ENCODE assay signal across 8 cellular contexts in the genomic region with DNA sequence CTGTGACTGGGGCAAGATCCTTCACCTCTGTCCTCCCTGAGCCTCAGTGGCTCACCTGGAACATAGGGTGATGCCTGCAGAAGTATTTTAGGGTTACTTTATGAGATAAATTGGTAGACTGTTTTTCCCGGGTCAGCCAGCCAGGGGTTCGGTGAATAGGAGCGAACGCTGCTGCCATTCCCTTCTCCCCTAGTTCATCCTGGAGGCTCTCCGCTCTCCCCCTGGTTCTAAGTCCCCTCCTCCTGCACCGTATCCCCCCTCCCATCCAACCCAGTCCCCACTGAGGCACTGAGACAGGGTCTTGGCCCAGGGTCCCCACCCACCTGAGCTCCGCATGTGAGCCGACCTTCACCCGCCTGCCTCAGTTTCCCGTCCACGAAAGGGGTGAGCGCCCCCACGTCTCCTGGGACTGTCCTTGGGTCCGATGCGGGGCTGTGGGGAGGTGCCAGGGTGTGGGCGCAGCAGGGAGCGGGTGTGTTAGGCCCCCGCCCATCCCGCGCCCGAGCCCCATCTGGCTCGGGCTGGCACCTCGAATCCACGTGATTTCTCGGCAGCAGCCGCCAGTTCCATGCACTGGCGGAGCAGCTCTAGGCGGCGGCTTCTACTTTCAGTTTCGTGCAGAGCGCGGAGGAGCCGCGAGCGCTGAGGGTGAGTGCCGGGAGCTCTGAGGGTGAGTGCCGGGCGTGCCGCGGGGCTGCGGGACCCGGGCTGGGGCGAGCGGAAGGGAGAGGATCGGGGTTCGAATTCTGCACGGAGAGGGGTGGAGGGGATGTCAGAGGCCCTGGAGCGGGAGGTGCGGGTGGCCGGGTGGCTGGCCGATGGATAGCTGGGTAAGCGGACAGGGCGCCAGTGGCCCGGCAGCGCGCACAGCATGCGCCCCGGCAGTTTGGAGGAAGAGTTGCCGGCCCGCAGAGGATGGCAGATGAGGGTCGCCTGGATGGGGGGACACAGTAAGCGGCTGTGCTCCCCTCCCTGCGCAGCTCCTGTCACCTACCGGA. TPM values are rescaled to one million over a fixed set of nuclear protein-coding genes. Genes with fewer than 3 reads are reported as not detected.
DNase-seq lines count a peak whose midpoint lies in the region; ATAC-seq and TF ChIP-seq lines count a peak whose summit lies in the region.

A gene with protein sequence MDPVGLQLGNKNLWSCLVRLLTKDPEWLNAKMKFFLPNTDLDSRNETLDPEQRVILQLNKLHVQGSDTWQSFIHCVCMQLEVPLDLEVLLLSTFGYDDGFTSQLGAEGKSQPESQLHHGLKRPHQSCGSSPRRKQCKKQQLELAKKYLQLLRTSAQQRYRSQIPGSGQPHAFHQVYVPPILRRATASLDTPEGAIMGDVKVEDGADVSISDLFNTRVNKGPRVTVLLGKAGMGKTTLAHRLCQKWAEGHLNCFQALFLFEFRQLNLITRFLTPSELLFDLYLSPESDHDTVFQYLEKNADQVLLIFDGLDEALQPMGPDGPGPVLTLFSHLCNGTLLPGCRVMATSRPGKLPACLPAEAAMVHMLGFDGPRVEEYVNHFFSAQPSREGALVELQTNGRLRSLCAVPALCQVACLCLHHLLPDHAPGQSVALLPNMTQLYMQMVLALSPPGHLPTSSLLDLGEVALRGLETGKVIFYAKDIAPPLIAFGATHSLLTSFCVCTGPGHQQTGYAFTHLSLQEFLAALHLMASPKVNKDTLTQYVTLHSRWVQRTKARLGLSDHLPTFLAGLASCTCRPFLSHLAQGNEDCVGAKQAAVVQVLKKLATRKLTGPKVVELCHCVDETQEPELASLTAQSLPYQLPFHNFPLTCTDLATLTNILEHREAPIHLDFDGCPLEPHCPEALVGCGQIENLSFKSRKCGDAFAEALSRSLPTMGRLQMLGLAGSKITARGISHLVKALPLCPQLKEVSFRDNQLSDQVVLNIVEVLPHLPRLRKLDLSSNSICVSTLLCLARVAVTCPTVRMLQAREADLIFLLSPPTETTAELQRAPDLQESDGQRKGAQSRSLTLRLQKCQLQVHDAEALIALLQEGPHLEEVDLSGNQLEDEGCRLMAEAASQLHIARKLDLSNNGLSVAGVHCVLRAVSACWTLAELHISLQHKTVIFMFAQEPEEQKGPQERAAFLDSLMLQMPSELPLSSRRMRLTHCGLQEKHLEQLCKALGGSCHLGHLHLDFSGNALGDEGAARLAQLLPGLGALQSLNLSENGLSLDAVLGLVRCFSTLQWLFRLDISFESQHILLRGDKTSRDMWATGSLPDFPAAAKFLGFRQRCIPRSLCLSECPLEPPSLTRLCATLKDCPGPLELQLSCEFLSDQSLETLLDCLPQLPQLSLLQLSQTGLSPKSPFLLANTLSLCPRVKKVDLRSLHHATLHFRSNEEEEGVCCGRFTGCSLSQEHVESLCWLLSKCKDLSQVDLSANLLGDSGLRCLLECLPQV (N-terminal part only) (plus strand): TSS at position 610 of the 998 bp plus-strand sequence. CDS start 31,156 bp downstream, outside the sequence.

- peak within 1 kb of the TSS; percentile 91 to 99 for H3K18ac ChIP-seq in mesenchymal stem cell (ENCODE audit: low read depth in 1 of 2, low read length in 2 of 2)

- peak; percentile 84 for ATAC-seq in HG03432 (IDR thresholded peaks at IDR 0.05; ENCODE audit: unreplicated experiment)

- peak within 1 kb of the TSS; percentile 93 for H3K27ac ChIP-seq in effector memory CD4-positive, alpha-beta T cell (ENCODE audit: insufficient read depth, low read length, poor library complexity, severe bottlenecking)
- H3K27ac ChIP-seq in mesenchymal stem cell (ENCODE audit: low read length, poor library complexity, severe bottlenecking) = no peak within 1 kb of the TSS

- H3K9ac ChIP-seq in mesenchymal stem cell (ENCODE audit: low read length) = peak within 1 kb of the TSS; percentile 97

- TF ChIP-seq POLR2A in GM19099 (IDR thresholded peaks at IDR 0.05; ENCODE audit: extremely low read depth, insufficient read length, low read depth) = peak; percentile 86

- H4K8ac ChIP-seq in mesenchymal stem cell (ENCODE audit: low read length) = peak within 1 kb of the TSS; percentile 86

- H3K4ac ChIP-seq in mesenchymal stem cell (ENCODE audit: low read depth in 1 of 2, low read length in 2 of 2) = peak within 1 kb of the TSS; percentile 76 to 92

- DNase-seq in BE2C (peak; percentile 81), NK-92 (lab: John Stamatoyannopoulos, UW; ENCODE audit: unreplicated experiment) (peak; percentile 45), mesenchymal stem cell (peak; percentile 92)
- peak; percentile 81 to 85 (median 82) for DNase-seq in effector memory CD4-positive, alpha-beta T cell
- peak; percentile 80 for DNase-seq in stimulated activated CD8-positive, alpha-beta memory T cell treated with anti-CD3 and anti-CD28 coated beads, Interleukin-12 subunit alpha, Interleukin-12 subunit beta, amount 100 ng/mL, for 24 hours (ENCODE audit: extremely low read depth)

- H3K23ac ChIP-seq in mesenchymal stem cell (ENCODE audit: low read length in 2 of 2) = peak within 1 kb of the TSS; percentile 37 to 68

- H2AK5ac ChIP-seq in mesenchymal stem cell (ENCODE audit: low read length, severe bottlenecking) = peak within 1 kb of the TSS; percentile 46

- H2BK120ac ChIP-seq in mesenchymal stem cell (ENCODE audit: low read depth, low read length) = peak within 1 kb of the TSS; percentile 95

- TF ChIP-seq CTCF in BE2C (IDR thresholded peaks at IDR 0.05; ENCODE audit: low read depth, low read length) = no peak

- H4K91ac ChIP-seq in mesenchymal stem cell (ENCODE audit: low read length) = peak within 1 kb of the TSS; percentile 96

- no peaks in the 10 kb centered on the region for H3K79me1 ChIP-seq in mesenchymal stem cell (replicated peaks; ENCODE audit: low read length, poor library complexity, severe bottlenecking)

- peak within 1 kb of the TSS; percentile 80 for H3K4me3 ChIP-seq in BE2C (ENCODE audit: low read depth, low read length)
- peak within 1 kb of the TSS; percentile 99 for H3K4me3 ChIP-seq in effector memory CD4-positive, alpha-beta T cell (ENCODE audit: insufficient read depth, low read depth, low read length, poor library complexity, severe bottlenecking)
- peak within 1 kb of the TSS; percentile 72 to 96 for H3K4me3 ChIP-seq in mesenchymal stem cell (ENCODE audit: insufficient read depth in 1 of 2, low read depth in 1 of 2, low read length in 2 of 2)

- H3K27me3 ChIP-seq in BE2C = no peaks in the 10 kb centered on the region
- no peaks in the 10 kb centered on the region for H3K27me3 ChIP-seq in effector memory CD4-positive, alpha-beta T cell (replicated peaks; ENCODE audit: control insufficient read depth, insufficient read depth, low read length, poor library complexity, severe bottlenecking)
- H3K27me3 ChIP-seq in mesenchymal stem cell (ENCODE audit: control insufficient read depth in 1 of 2, insufficient read depth in 1 of 2, low read length in 2 of 2) = no peaks in the 10 kb centered on the region

- peak within 1 kb of the TSS in 1 of 2 experiments; percentile 90 for H3K14ac ChIP-seq in mesenchymal stem cell (ENCODE audit: low read length in 2 of 2)

- peak within 1 kb of the TSS; percentile 97 for H2BK15ac ChIP-seq in mesenchymal stem cell (ENCODE audit: low read depth, poor library complexity, severe bottlenecking)

- POLR2A ChIA-PET in activated CD8-positive, alpha-beta memory T cell treated with anti-CD3 and anti-CD28 coated beads for 36 hours (lab: Charles Lee) = interaction anchor here (0.6 to 2.4 kb wide), 14 partner anchors 8 to 72 kb away, joined by 3 to 16 read pairs (median 5); no protein-coding TSS in a partner anchor

- CTCF ChIA-PET in activated CD8-positive, alpha-beta memory T cell treated with anti-CD3 and anti-CD28 coated beads for 36 hours (lab: Charles Lee) = interaction anchor here (0.9 to 2.3 kb wide), 9 partner anchors 10 to 94 kb away, joined by 3 to 13 read pairs (median 3); no protein-coding TSS in a partner anchor

- WGBS in mesenchymal stem cell = 5% methylated on average over 60 of the region's 64 CpGs

- peak within 1 kb of the TSS; percentile 85 for H3K4me2 ChIP-seq in mesenchymal stem cell (ENCODE audit: low read length, poor library complexity, severe bottlenecking)

- H2AFZ ChIP-seq in mesenchymal stem cell (ENCODE audit: low read depth, low read length) = peak within 1 kb of the TSS; percentile 21

- peaks cover 5% of the 10 kb centered on the region for H3K4me1 ChIP-seq in BE2C
- peaks cover 52% of the 10 kb centered on the region for H3K4me1 ChIP-seq in effector memory CD4-positive, alpha-beta T cell (ENCODE audit: control insufficient read depth, insufficient read depth, low read length, poor library complexity, severe bottlenecking)
- peaks cover 19% of the 10 kb centered on the region for H3K4me1 ChIP-seq in mesenchymal stem cell (ENCODE audit: control insufficient read depth, insufficient read depth, low read depth, low read length)

- H2BK12ac ChIP-seq in mesenchymal stem cell (ENCODE audit: low read length in 2 of 2) = peak within 1 kb of the TSS; percentile 65 to 70

- H3K9me3 ChIP-seq in BE2C (no peaks in the 10 kb centered on the region), mesenchymal stem cell (ENCODE audit: control insufficient read depth, low read length) (no peaks in the 10 kb centered on the region)
- no peaks in the 10 kb centered on the region for H3K9me3 ChIP-seq in effector memory CD4-positive, alpha-beta T cell (ENCODE audit: control insufficient read depth, low read length)

- no peaks in the 10 kb centered on the region for H3K36me3 ChIP-seq in BE2C
- H3K36me3 ChIP-seq in effector memory CD4-positive, alpha-beta T cell (ENCODE audit: control insufficient read depth, insufficient read depth, low read length) = peaks cover 7% of the 10 kb centered on the region
- H3K36me3 ChIP-seq in mesenchymal stem cell (ENCODE audit: control insufficient read depth in 1 of 2, insufficient read depth in 2 of 2, low read depth in 1 of 2, low read length in 2 of 2) = peaks cover 0 to 12% of the 10 kb centered on the region in 2 experiments

- no peak within 1 kb of the TSS for H2BK5ac ChIP-seq in mesenchymal stem cell (ENCODE audit: low read depth, low read length, poor library complexity, severe bottlenecking)

RNA-seq across cellular contexts. Expression of the gene that starts here (rescaled TPM):
- 11.6 TPM for polyA plus RNA-seq in BE2C (2012; ENCODE audit: insufficient read depth, insufficient read length, low read depth)
- total RNA-seq in activated CD8-positive, alpha-beta memory T cell treated with anti-CD3 and anti-CD28 coated beads for 36 hours = 100 to 1,000 TPM; 118 to 121 TPM
- polyA plus RNA-seq in mesenchymal stem cell (2013, experiment 1 of 2) = 10.4 TPM
- 10.5 TPM for polyA plus RNA-seq in mesenchymal stem cell (2013, experiment 2 of 2)
